Comparison of ENCODE assay signal across 11 cellular contexts in the genomic region with DNA sequence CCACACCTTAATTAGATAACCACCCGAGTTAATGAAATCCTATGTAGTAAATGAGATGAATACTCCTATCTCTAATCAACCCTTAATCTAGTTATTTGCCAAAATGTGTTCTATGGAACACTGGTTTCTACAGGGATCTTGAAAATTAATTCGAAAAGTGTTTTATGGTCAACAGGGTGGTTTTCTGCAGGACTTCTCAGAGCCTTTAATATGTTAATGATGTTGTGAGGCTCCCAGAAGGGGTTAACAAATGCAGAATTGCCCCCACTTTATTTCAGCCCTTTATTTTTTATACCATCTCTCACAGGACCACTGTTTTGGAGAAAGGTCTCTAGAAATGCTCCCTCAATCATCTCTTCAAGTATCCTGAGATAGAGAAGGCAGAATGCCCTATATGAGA.
"Had no signal": no experiment of that assay in that cellular context is flagged by ENCODE, and none has a peak within 500 bp of the region (broad histone marks: within the 10 kb centered on the region; RNA-seq: fewer than 3 reads in every experiment).

No MANE protein-coding gene starts in this region.

- DNase-seq: GM23248, GOT3, H7, H9, HCEC 1CT, HFFc6 had no signal

- H3K4me1 ChIP-seq: HAP-1 had no signal

- H3K27ac ChIP-seq: GM23248 had no signal

- H3K4me3 ChIP-seq: GM23248, GM23338, HAP-1 had no signal

- H3K36me3 ChIP-seq: HAP-1 had no signal

- H3K9me3 ChIP-seq: HAP-1 had no signal

- H2AFZ ChIP-seq: GM23248, GM23338 had no signal

- H3K9ac ChIP-seq: GM23248 had no signal

- ATAC-seq: GM23338, HCT116 had no signal

- FAIRE-seq: H1, H54 had no signal

- H3K4me2 ChIP-seq: GM23338 had no signal
